10 cellular contexts compared by ENCODE assay signal in genomic region chr12:56766535-56766934, GRCh38. TPM values are rescaled to one million over a fixed set of nuclear protein-coding genes. Genes with fewer than 3 reads are reported as not detected.
A peak's percentile ranks its signal among the peaks of the same experiment; 100 is the strongest.
DNase-seq lines count a peak whose midpoint lies in the region; ATAC-seq lines count a peak whose summit lies in the region.
"Had no signal": no experiment of that assay in that cellular context is flagged by ENCODE, and none has a peak within 500 bp of the region (broad histone marks: within the 10 kb centered on the region; RNA-seq: fewer than 3 reads in every experiment).

No MANE protein-coding gene starts in this region.

- H3K4me3 Mint-ChIP-seq in T-helper 17 cell = no peak overlapping the region
- H3K4me3 Mint-ChIP-seq in activated CD4-positive, alpha-beta T cell treated with anti-CD3 and anti-CD28 coated beads for 36 hours = no peak overlapping the region

- intact Hi-C loops in activated CD4-positive, alpha-beta T cell treated with anti-CD3 and anti-CD28 coated beads for 36 hours (cut with DNase I, micrococcal nuclease) = no loop called here

- ATAC-seq in GM19452 (IDR thresholded peaks at IDR 0.05; ENCODE audit: unreplicated experiment) (peak; percentile 98), HG03066 (IDR thresholded peaks at IDR 0.05; ENCODE audit: low read depth, unreplicated experiment) (peak; percentile 100), T-helper 17 cell (peak; percentile 50)
- ATAC-seq in activated CD4-positive, alpha-beta T cell treated with anti-CD3 and anti-CD28 coated beads for 36 hours = no peak

- POLR2A ChIA-PET in activated CD4-positive, alpha-beta T cell treated with anti-CD3 and anti-CD28 coated beads for 36 hours (lab: Charles Lee) = no interaction called here

- peak; percentile 23 for DNase-seq in ELF-1 (ENCODE audit: low read depth, low spot score)
- DNase-seq in T-helper 17 cell = no peak
- DNase-seq in central memory CD4-positive, alpha-beta T cell = no peak
- DNase-seq in activated CD8-positive, alpha-beta memory T cell treated with anti-CD3 and anti-CD28 coated beads for 24 hours = no peak
- no peak for DNase-seq in activated CD4-positive, alpha-beta T cell treated with anti-CD3 and anti-CD28 coated beads for 36 hours
- DNase-seq in NK-92 treated with Interleukin-12 subunit alpha and Interleukin-12 subunit beta, amount 100 ng/mL, for 24 hours (lab: John Stamatoyannopoulos, UW) = no peak
- DNase-seq: KG1 had no signal

- H3K27me3 Mint-ChIP-seq in T-helper 17 cell = peaks cover 5% of the 10 kb centered on the region
- H3K27me3 Mint-ChIP-seq in activated CD4-positive, alpha-beta T cell treated with anti-CD3 and anti-CD28 coated beads for 36 hours = no peaks in the 10 kb centered on the region

- no peaks in the 10 kb centered on the region for H3K9me3 ChIP-seq in T-helper 17 cell (ENCODE audit: control insufficient read depth, low read length, poor library complexity, severe bottlenecking)
- H3K9me3 ChIP-seq: BLaER1 treated with 17β-estradiol and CSF1 and Interleukin-3, amounts not matched to agents 10 nM and 100 nM had no signal

- H3K4me1 Mint-ChIP-seq in T-helper 17 cell = peaks cover 15% of the 10 kb centered on the region
- no peaks in the 10 kb centered on the region for H3K4me1 Mint-ChIP-seq in activated CD4-positive, alpha-beta T cell treated with anti-CD3 and anti-CD28 coated beads for 36 hours

- no peaks in the 10 kb centered on the region for H3K9me3 Mint-ChIP-seq in activated CD4-positive, alpha-beta T cell treated with anti-CD3 and anti-CD28 coated beads for 36 hours (ENCODE audit: low read depth)

- no peaks in the 10 kb centered on the region for H3K36me3 Mint-ChIP-seq in T-helper 17 cell (ENCODE audit: low read depth)
- H3K36me3 Mint-ChIP-seq in activated CD4-positive, alpha-beta T cell treated with anti-CD3 and anti-CD28 coated beads for 36 hours (ENCODE audit: low read depth) = no peaks in the 10 kb centered on the region

- CTCF ChIA-PET in activated CD4-positive, alpha-beta T cell treated with anti-CD3 and anti-CD28 coated beads for 36 hours (lab: Charles Lee) = interaction anchor here (0.6 to 1.2 kb wide), 3 partner anchors 8 to 291 kb away, joined by 3 read pairs; no protein-coding TSS in a partner anchor

- H3K27ac Mint-ChIP-seq in T-helper 17 cell = no peak overlapping the region
- H3K27ac Mint-ChIP-seq in activated CD4-positive, alpha-beta T cell treated with anti-CD3 and anti-CD28 coated beads for 36 hours = no peak overlapping the region

RNA-seq across cellular contexts. Expression of gene HSD17B6, which starts 3.4 kb away (rescaled TPM):
- under 1 TPM in 1 of 2 donors, not detected in 1; 0.63 TPM for total RNA-seq in T-helper 17 cell
- total RNA-seq in activated CD4-positive, alpha-beta T cell treated with anti-CD3 and anti-CD28 coated beads for 36 hours = 1 to 10 TPM; 2.6 to 5.1 TPM

RNA-seq across cellular contexts. Expression of gene PRIM1, which starts 14.4 kb away (rescaled TPM):
- 10 to 100 TPM; 11.3 to 14.4 TPM for total RNA-seq in T-helper 17 cell
- total RNA-seq in activated CD4-positive, alpha-beta T cell treated with anti-CD3 and anti-CD28 coated beads for 36 hours = 10 to 100 TPM; 81.3 to 83.7 TPM

RNA-seq across cellular contexts. Expression of gene NACA, which starts 41.4 kb away (rescaled TPM):
- 1,000 to 10,000 TPM; 1,068 to 1,135 TPM for total RNA-seq in T-helper 17 cell
- total RNA-seq in activated CD4-positive, alpha-beta T cell treated with anti-CD3 and anti-CD28 coated beads for 36 hours = 1,000 to 10,000 TPM; 1,215 to 1,231 TPM

Comparison
In these comparisons a context has a peak if more than half of its experiments do, and no peak if none do; other contexts are left out.
1. RNA of gene PRIM1, which starts 14.4 kb away (total RNA-seq): 81.3 to 83.7 TPM in activated CD4-positive, alpha-beta T cell treated with anti-CD3 and anti-CD28 coated beads for 36 hours; 11.3 to 14.4 TPM in T-helper 17 cell; every median in the first group is over 4 times any median in the second.